In genomic region chr4:26342328-26343040, GRCh38 we compare ENCODE assay signal across 9 cellular contexts. TPM values are rescaled to one million over a fixed set of nuclear protein-coding genes. Genes with fewer than 3 reads are reported as not detected.
A peak's percentile ranks its signal among the peaks of the same experiment; 100 is the strongest.
DNase-seq lines count a peak whose midpoint lies in the region; FAIRE-seq and TF ChIP-seq lines count a peak whose summit lies in the region.
"Had no signal": no experiment of that assay in that cellular context is flagged by ENCODE, and none has a peak within 500 bp of the region (broad histone marks: within the 10 kb centered on the region; RNA-seq: fewer than 3 reads in every experiment).

No MANE protein-coding gene starts in this region.

- no peak for TF ChIP-seq POLR2A in tibial nerve (IDR thresholded peaks at IDR 0.05)

- WGBS in tibial nerve, 2 donors, result 55 to 67% methylated on average over 3 of the region's 3 CpGs

- peak; percentile 18 for FAIRE-seq in GM18507 (lab: Jason Lieb, UNC)

- peaks cover 0 to 73% (median 25%) of the 10 kb centered on the region in 4 donors for H3K4me1 ChIP-seq in tibial nerve

- no peak for TF ChIP-seq EP300 in tibial nerve (IDR thresholded peaks at IDR 0.05)

- H3K27me3 Mint-ChIP-seq in progenitor cell of endocrine pancreas, result no peaks in the 10 kb centered on the region

- no peaks in the 10 kb centered on the region for H3K9me3 Mint-ChIP-seq in progenitor cell of endocrine pancreas (ENCODE audit: low read depth)

- H3K4me3 ChIP-seq in tibial nerve, result no peak overlapping the region
- H3K4me3 ChIP-seq: skin epidermis had no signal

- H3K27me3 ChIP-seq in tibial nerve, result no peaks in the 10 kb centered on the region

- H3K9me3 ChIP-seq in tibial nerve, result no peaks in the 10 kb centered on the region

- peak overlapping the region; percentile 60 for H3K27ac ChIP-seq in epithelial cell of prostate
- peak overlapping the region in 1 of 4 donors; percentile 4 for H3K27ac ChIP-seq in tibial nerve
- H3K27ac ChIP-seq: WERI-Rb-1 had no signal

- DNase-seq in GM18507 (ENCODE audit: extremely low spot score, insufficient read length, low read depth), result no peak
- DNase-seq in NCI-H774 (lab: John Stamatoyannopoulos, UW), result peak; percentile 0
- DNase-seq in epithelial cell of prostate (ENCODE audit: low read depth, low spot score), result peak; percentile 60
- DNase-seq in progenitor cell of endocrine pancreas (ENCODE audit: low spot score, unreplicated experiment), result no peak
- no peak for DNase-seq in activated CD4-positive, CD25-positive, alpha-beta regulatory T cell treated with anti-CD3 and anti-CD28 coated beads, Interleukin-2, amount 50 U/mL, for 72 hours
- no peak for DNase-seq in UCSD-AML1 (lab: John Stamatoyannopoulos, UW; ENCODE audit: unreplicated experiment)
- DNase-seq in tibial nerve (ENCODE audit: low spot score in 2 of 2), result no peak
- DNase-seq: WERI-Rb-1 had no signal

- peaks cover 37% of the 10 kb centered on the region for H3K4me1 Mint-ChIP-seq in progenitor cell of endocrine pancreas (ENCODE audit: low read depth)

- H3K36me3 Mint-ChIP-seq in progenitor cell of endocrine pancreas (ENCODE audit: insufficient read depth), result peaks cover 8% of the 10 kb centered on the region

- H3K4me3 Mint-ChIP-seq in progenitor cell of endocrine pancreas (ENCODE audit: low read depth), result no peak overlapping the region

- H3K36me3 ChIP-seq in tibial nerve, result no peaks in the 10 kb centered on the region
- H3K36me3 ChIP-seq: WERI-Rb-1 had no signal

- H3K27ac Mint-ChIP-seq in progenitor cell of endocrine pancreas, result peak overlapping the region; percentile 91

- TF ChIP-seq CTCF in progenitor cell of endocrine pancreas (IDR thresholded peaks at IDR 0.05; ENCODE audit: unreplicated experiment) (no peak), tibial nerve (IDR thresholded peaks at IDR 0.05) (no peak)

RNA-seq across cellular contexts. Expression of gene RBPJ, which starts 21.7 kb away (rescaled TPM):
- 162 and 173 TPM in 2 replicates for total RNA-seq in progenitor cell of endocrine pancreas
- total RNA-seq in tibial nerve, result 10 to 100 TPM; 67.1 to 80.2 (median 76.5) TPM

Comparison
In these comparisons a context has a peak if more than half of its experiments do, and no peak if none do; other contexts are left out.
1. DNase-seq: peak in NCI-H774 (single experiment) and epithelial cell of prostate (single experiment); none in GM18507 (single experiment), progenitor cell of endocrine pancreas (single experiment), activated CD4-positive, CD25-positive, alpha-beta regulatory T cell treated with anti-CD3 and anti-CD28 coated beads, Interleukin-2, amount 50 U/mL, for 72 hours (single experiment), UCSD-AML1 (single experiment) and tibial nerve (0 of 2).